ENCODE assay signal across 17 cellular contexts in genomic region chr2:64426191-64426952, GRCh38. TPM values are rescaled to one million over a fixed set of nuclear protein-coding genes. Genes with fewer than 3 reads are reported as not detected.
DNase-seq lines count a peak whose midpoint lies in the region; ATAC-seq, FAIRE-seq and TF ChIP-seq lines count a peak whose summit lies in the region.
"Had no signal": no experiment of that assay in that cellular context is flagged by ENCODE, and none has a peak within 500 bp of the region (broad histone marks: within the 10 kb centered on the region; RNA-seq: fewer than 3 reads in every experiment).

No MANE protein-coding gene starts in this region.

- intact Hi-C loops in gastrocnemius medialis (cut with DNase I; ENCODE audit: low total_unique reads) = no loop called here

- no peak for TF ChIP-seq POLR2A in gastrocnemius medialis (IDR thresholded peaks at IDR 0.05)

- DNase-seq in HTR-8/SVneo (ENCODE audit: insufficient read length, low spot score) (peak; percentile 48), RWPE1 (ENCODE audit: low spot score) (peak; percentile 17), fibroblast of the aortic adventitia (ENCODE audit: low read depth) (peak; percentile 46), gastrocnemius medialis (no peak), hippocampal formation (lab: John Stamatoyannopoulos, UW) (no peak), GM03348 (ENCODE audit: low spot score) (no peak)
- DNase-seq: activated CD8-positive, alpha-beta T cell treated with anti-CD3 and anti-CD28 coated beads, Interleukin-2, amount 10 ng/mL, durations not matched to agents 7 days and 5 days; CD8-positive, alpha-beta memory T cell; effector memory CD4-positive, alpha-beta T cell; NCI-H1930; right cardiac atrium; stimulated activated CD4-positive, alpha-beta T cell treated with anti-CD3 and anti-CD28 coated beads, Interleukin-4, amount 100 ng/mL, for 4 hours had no signal

- no peak for TF ChIP-seq CTCF in RWPE1 (conservative IDR thresholded peaks at IDR 0.05; ENCODE audit: low read depth)
- TF ChIP-seq CTCF in fibroblast of the aortic adventitia (IDR thresholded peaks at IDR 0.05; ENCODE audit: insufficient read depth, low read length) = no peak
- TF ChIP-seq CTCF in gastrocnemius medialis (IDR thresholded peaks at IDR 0.05 in 4 of 5, conservative IDR thresholded peaks at IDR 0.05 in 1 of 5) = no peak

- no peak overlapping the region for H3K4me3 ChIP-seq in fibroblast of the aortic adventitia (ENCODE audit: low read depth, low read length)
- no peak overlapping the region for H3K4me3 ChIP-seq in gastrocnemius medialis
- H3K4me3 ChIP-seq: vagina had no signal

- CTCF ChIA-PET in RWPE1 (lab: Yijun Ruan, JAX) = interaction anchor here (0.7 kb wide), 1 partner anchor 78 kb away, joined by 3 read pairs; no protein-coding TSS in a partner anchor

- H3K27ac ChIP-seq in RWPE1 (no peak overlapping the region), gastrocnemius medialis (no peak overlapping the region)
- H3K27ac ChIP-seq: vagina had no signal

- POLR2A ChIA-PET in RWPE1 (lab: Yijun Ruan, JAX; ENCODE audit: low non-redundant PET) = no interaction called here

- ATAC-seq in gastrocnemius medialis = peak; percentile 25 to 49
- ATAC-seq in HG02610 (IDR thresholded peaks at IDR 0.05; ENCODE audit: unreplicated experiment) = no peak
- ATAC-seq: activated CD8-positive, alpha-beta T cell treated with anti-CD3 and anti-CD28 coated beads, Interleukin-2, amount 10 ng/mL, durations not matched to agents 7 days and 5 days; activated T-helper 17 cell treated with anti-CD3 and anti-CD28 coated beads, Interleukin-2, amount 50 U/mL, for 72 hours; right cardiac atrium; stimulated activated effector memory CD8-positive, alpha-beta T cell treated with anti-CD3 and anti-CD28 coated beads, Interleukin-12 subunit alpha, Interleukin-12 subunit beta, amount 100 ng/mL, for 72 hours had no signal

- in situ Hi-C loops in gastrocnemius medialis (cut with MboI; ENCODE audit: low sequenced_read_pairs in 4 of 4) = no loop called here

- no peaks in the 10 kb centered on the region for H3K27me3 ChIP-seq in gastrocnemius medialis
- H3K27me3 ChIP-seq: vagina had no signal

- no peaks in the 10 kb centered on the region for H3K9me3 ChIP-seq in gastrocnemius medialis
- H3K9me3 ChIP-seq: vagina had no signal

- H3K36me3 ChIP-seq in gastrocnemius medialis = no peaks in the 10 kb centered on the region
- H3K36me3 ChIP-seq: vagina had no signal

- H3K4me1 ChIP-seq in gastrocnemius medialis = peaks cover 23 to 33% of the 10 kb centered on the region in 2 donors
- H3K4me1 ChIP-seq: vagina had no signal

- no peak for FAIRE-seq in HTR-8/SVneo (lab: Jason Lieb, UNC)
- FAIRE-seq: H1 had no signal

RNA-seq across cellular contexts. Expression of gene LGALSL, which starts 27.6 kb away (rescaled TPM):
- total RNA-seq in fibroblast of the aortic adventitia (ENCODE audit: low replicate concordance) (5.0 and 11.0 TPM in 2 replicates), gastrocnemius medialis (10 to 100 TPM in 1 of 4 donors, 1 to 10 TPM in 3; 3.8 to 19.6 (median 6.5) TPM)

Comparison
In these comparisons a context has a peak if more than half of its experiments do, and no peak if none do; other contexts are left out.
1. DNase-seq: peak in HTR-8/SVneo (single experiment), RWPE1 (single experiment) and fibroblast of the aortic adventitia (single experiment); none in gastrocnemius medialis (0 of 2), hippocampal formation (0 of 2) and GM03348 (single experiment).